ENCODE assay signal across 8 cellular contexts in genomic region chr19:48965806-48966540, GRCh38. TPM values are rescaled to one million over a fixed set of nuclear protein-coding genes. Genes with fewer than 3 reads are reported as not detected.
A peak's percentile ranks its signal among the peaks of the same experiment; 100 is the strongest.
DNase-seq lines count a peak whose midpoint lies in the region; ATAC-seq and TF ChIP-seq lines count a peak whose summit lies in the region.

No MANE protein-coding gene starts in this region.

- peaks cover 100% of the 10 kb centered on the region for H3K36me3 Mint-ChIP-seq in Caco-2 (ENCODE audit: insufficient read depth, unreplicated experiment)
- peaks cover 3% of the 10 kb centered on the region for H3K36me3 Mint-ChIP-seq in activated naive CD8-positive, alpha-beta T cell
- no peaks in the 10 kb centered on the region for H3K36me3 Mint-ChIP-seq in glutamatergic neuron (ENCODE audit: unreplicated experiment)
- peaks cover 22% of the 10 kb centered on the region for H3K36me3 Mint-ChIP-seq in osteocyte (ENCODE audit: unreplicated experiment)

- POLR2A ChIA-PET in Caco-2 (lab: Charles Lee) = interaction anchor here (0.6 to 2.5 kb wide), 7 partner anchors 11 to 121 kb away, joined by 3 to 16 read pairs (median 4); partner anchors contain the start of genes GYS1, NUCB1 and RUVBL2

- H3K27me3 ChIP-seq in Caco-2 (replicated peaks; ENCODE audit: control insufficient read depth, insufficient read depth, low read length) (no peaks in the 10 kb centered on the region), thyroid gland (no peaks in the 10 kb centered on the region)

- H3K9me3 Mint-ChIP-seq in Caco-2 (ENCODE audit: unreplicated experiment) (no peaks in the 10 kb centered on the region), glutamatergic neuron (ENCODE audit: unreplicated experiment) (peaks cover 17% of the 10 kb centered on the region), osteocyte (ENCODE audit: unreplicated experiment) (no peaks in the 10 kb centered on the region)
- no peaks in the 10 kb centered on the region for H3K9me3 Mint-ChIP-seq in activated naive CD8-positive, alpha-beta T cell (ENCODE audit: low read depth)

- H3K4me1 Mint-ChIP-seq in Caco-2 (ENCODE audit: low read depth, unreplicated experiment) (peaks cover 38% of the 10 kb centered on the region), glutamatergic neuron (ENCODE audit: low read depth, unreplicated experiment) (peaks cover 33% of the 10 kb centered on the region), osteocyte (ENCODE audit: unreplicated experiment) (peaks cover 55% of the 10 kb centered on the region)
- peaks cover 51% of the 10 kb centered on the region for H3K4me1 Mint-ChIP-seq in activated naive CD8-positive, alpha-beta T cell (ENCODE audit: low read depth)

- CTCF ChIA-PET in Caco-2 (lab: Charles Lee) = interaction anchor here (2.1 kb wide), 1 partner anchor 27 kb away, joined by 8 read pairs; the partner anchor contains the start of genes GYS1 and RUVBL2

- peak overlapping the region; percentile 95 for H3K4me3 ChIP-seq in Caco-2 (ENCODE audit: low read depth, low read length)
- peak overlapping the region; percentile 45 to 100 (median 95) for H3K4me3 ChIP-seq in thyroid gland (replicated peaks in 1 of 3)

- H3K27ac ChIP-seq in thyroid gland = peak overlapping the region; percentile 91 to 97 (median 92)

- TF ChIP-seq POLR2A in thyroid gland (IDR thresholded peaks at IDR 0.05) = no peak

- H3K4me3 Mint-ChIP-seq in Caco-2 (ENCODE audit: unreplicated experiment) (peak overlapping the region; percentile 96), glutamatergic neuron (ENCODE audit: unreplicated experiment) (peak overlapping the region; percentile 99), osteocyte (ENCODE audit: unreplicated experiment) (peak overlapping the region; percentile 95)
- peak overlapping the region; percentile 99 for H3K4me3 Mint-ChIP-seq in activated naive CD8-positive, alpha-beta T cell

- intact Hi-C loops in Caco-2 (cut with micrococcal nuclease; ENCODE audit: unreplicated experiment) (no loop called here), thyroid gland (cut with DNase I) (no loop called here)

- 18 to 20% methylated on average over 24 to 27 of the region's 36 CpGs for whole genome bisulfite sequencing in thyroid gland, 2 donors

- peaks cover 13% of the 10 kb centered on the region for H3K36me3 ChIP-seq in Caco-2 (ENCODE audit: control insufficient read depth, insufficient read depth, low read length)
- peaks cover 15 to 17% of the 10 kb centered on the region in 2 donors for H3K36me3 ChIP-seq in thyroid gland

- DNase-seq in Caco-2 (peak; percentile 79 to 84), NCI-H1048 (lab: John Stamatoyannopoulos, UW) (peak; percentile 61), glutamatergic neuron (peak; percentile 91), osteocyte (ENCODE audit: extremely low spot score, unreplicated experiment) (peak; percentile 90), thyroid gland (peak; percentile 80 to 81)

- TF ChIP-seq CTCF in Caco-2 (IDR thresholded peaks at IDR 0.05; ENCODE audit: insufficient read depth in 1 of 2, low read depth in 1 of 2, low read length in 1 of 2, severe bottlenecking in 1 of 2, unreplicated experiment in 1 of 2) (no peak), glutamatergic neuron (IDR thresholded peaks at IDR 0.05; ENCODE audit: partially characterized antibody, unreplicated experiment) (no peak), osteocyte (IDR thresholded peaks at IDR 0.05) (no peak), thyroid gland (IDR thresholded peaks at IDR 0.05) (no peak)

- H3K9me3 ChIP-seq in Caco-2 (0 out of 2 replicates have a peak, but pooled peaks cover 3% of the 10 kb centered on the region), thyroid gland (no peaks in the 10 kb centered on the region)

- H3K27ac Mint-ChIP-seq in Caco-2 (ENCODE audit: unreplicated experiment) (peak overlapping the region; percentile 96), glutamatergic neuron (ENCODE audit: unreplicated experiment) (peak overlapping the region; percentile 99), osteocyte (ENCODE audit: unreplicated experiment) (peak overlapping the region; percentile 98)
- H3K27ac Mint-ChIP-seq in activated naive CD8-positive, alpha-beta T cell = peak overlapping the region; percentile 99

- peak; percentile 22 for ATAC-seq in GM21723 (IDR thresholded peaks at IDR 0.05; ENCODE audit: unreplicated experiment)
- peak; percentile 72 for ATAC-seq in SK-N-SH treated with all-trans-retinoic acid at 6 μM for 48 hours

- peaks cover 27% of the 10 kb centered on the region for H3K4me1 ChIP-seq in Caco-2
- H3K4me1 ChIP-seq in thyroid gland = peaks cover 44 to 54% of the 10 kb centered on the region in 2 donors

- H3K27me3 Mint-ChIP-seq in Caco-2 (ENCODE audit: insufficient read depth, unreplicated experiment) = no peaks in the 10 kb centered on the region
- H3K27me3 Mint-ChIP-seq in activated naive CD8-positive, alpha-beta T cell = no peaks in the 10 kb centered on the region
- H3K27me3 Mint-ChIP-seq in glutamatergic neuron (ENCODE audit: unreplicated experiment) = peaks cover 18% of the 10 kb centered on the region
- no peaks in the 10 kb centered on the region for H3K27me3 Mint-ChIP-seq in osteocyte (ENCODE audit: unreplicated experiment)

- TSS peak; percentile 84 for BruUV-seq in Caco-2 (replicated peaks; lab: Mats Ljungman, UMichigan)

TF ChIP-seq in SK-N-SH treated with all-trans-retinoic acid at 6 μM for 48 hours, 23 proteins besides CTCF, POLR2A, EP300 and RAD21:
- TF ChIP-seq CSDC2 (CRISPR knock-in tag; IDR thresholded peaks at IDR 0.05) (no peak), CREB5 (CRISPR knock-in tag; IDR thresholded peaks at IDR 0.05; ENCODE audit: low read depth) (no peak), RARB (CRISPR knock-in tag; IDR thresholded peaks at IDR 0.05) (no peak), ZFP30 (CRISPR knock-in tag; IDR thresholded peaks at IDR 0.05) (no peak), POU6F1 (CRISPR knock-in tag; IDR thresholded peaks at IDR 0.05; ENCODE audit: borderline replicate concordance, low read depth) (no peak), PPARA (CRISPR knock-in tag; IDR thresholded peaks at IDR 0.05; ENCODE audit: borderline replicate concordance) (no peak), TOX (CRISPR knock-in tag; IDR thresholded peaks at IDR 0.05; ENCODE audit: borderline replicate concordance) (no peak), ZNF565 (CRISPR knock-in tag; conservative IDR thresholded peaks at IDR 0.05; ENCODE audit: low read depth) (no peak), ESRRG (CRISPR knock-in tag; IDR thresholded peaks at IDR 0.05) (no peak), ZFP3 (CRISPR knock-in tag; IDR thresholded peaks at IDR 0.05) (no peak), TCF4 (CRISPR knock-in tag; IDR thresholded peaks at IDR 0.05; ENCODE audit: borderline replicate concordance) (no peak)

RNA-seq across cellular contexts. Expression of gene FTL, which starts 0.9 kb away (rescaled TPM):
- 2,542 and 2,963 TPM in 2 replicates for total RNA-seq in Caco-2 (2022)
- 875 TPM for total RNA-seq in glutamatergic neuron (ENCODE audit: unreplicated experiment)
- 2,724 and 2,792 TPM in 2 replicates for total RNA-seq in osteocyte
- total RNA-seq in thyroid gland = over 10,000 TPM in 1 of 4 donors, 1,000 to 10,000 TPM in 3; 5,748 to 12,335 (median 7,175) TPM

RNA-seq across cellular contexts. Expression of gene BAX, which starts 11.3 kb away (rescaled TPM):
- total RNA-seq in Caco-2 (2022) (107 and 110 TPM in 2 replicates), glutamatergic neuron (ENCODE audit: unreplicated experiment) (87.7 TPM), osteocyte (154 and 172 TPM in 2 replicates), thyroid gland (10 to 100 TPM; 28.2 to 74.4 (median 41.2) TPM)

RNA-seq across cellular contexts. Expression of gene GYS1, which starts 27.1 kb away (rescaled TPM):
- total RNA-seq in Caco-2 (2022) = 62.7 and 65.3 TPM in 2 replicates
- 69.0 TPM for total RNA-seq in glutamatergic neuron (ENCODE audit: unreplicated experiment)
- 37.6 and 42.2 TPM in 2 replicates for total RNA-seq in osteocyte
- total RNA-seq in thyroid gland = 10 to 100 TPM; 17.9 to 33.2 (median 23.9) TPM

RNA-seq across cellular contexts. Expression of gene RUVBL2, which starts 27.7 kb away (rescaled TPM):
- total RNA-seq in Caco-2 (2022) (165 and 172 TPM in 2 replicates), glutamatergic neuron (ENCODE audit: unreplicated experiment) (60.9 TPM), osteocyte (61.2 and 64.2 TPM in 2 replicates), thyroid gland (100 to 1,000 TPM in 3 of 4 donors, 10 to 100 TPM in 1; 80.5 to 131 (median 118) TPM)

RNA-seq across cellular contexts. Expression of gene DHDH, which starts 32.5 kb away (rescaled TPM):
- total RNA-seq in Caco-2 (2022) = 2.6 and 3.3 TPM in 2 replicates
- total RNA-seq in glutamatergic neuron (ENCODE audit: unreplicated experiment) = not detected
- 0.67 TPM in 1 of 2 replicates, not detected in the other for total RNA-seq in osteocyte
- not detected for total RNA-seq in thyroid gland

Comparison
In these comparisons a context has a peak if more than half of its experiments do, and no peak if none do; other contexts are left out.
1. Peak in every context shown above with its lines: DNase-seq, ATAC-seq, H3K4me3 ChIP-seq and H3K27ac ChIP-seq.